ENCODE assay signal across 2 cellular contexts in genomic region chr9:92481029-92481633, GRCh38.
TF ChIP-seq lines count a peak whose summit lies in the region.

No MANE protein-coding gene starts in this region.

TF ChIP-seq in SK-N-SH, 30 proteins besides CTCF, POLR2A, EP300 and RAD21 (continued from another document):
- TF ChIP-seq, protein P1, sequence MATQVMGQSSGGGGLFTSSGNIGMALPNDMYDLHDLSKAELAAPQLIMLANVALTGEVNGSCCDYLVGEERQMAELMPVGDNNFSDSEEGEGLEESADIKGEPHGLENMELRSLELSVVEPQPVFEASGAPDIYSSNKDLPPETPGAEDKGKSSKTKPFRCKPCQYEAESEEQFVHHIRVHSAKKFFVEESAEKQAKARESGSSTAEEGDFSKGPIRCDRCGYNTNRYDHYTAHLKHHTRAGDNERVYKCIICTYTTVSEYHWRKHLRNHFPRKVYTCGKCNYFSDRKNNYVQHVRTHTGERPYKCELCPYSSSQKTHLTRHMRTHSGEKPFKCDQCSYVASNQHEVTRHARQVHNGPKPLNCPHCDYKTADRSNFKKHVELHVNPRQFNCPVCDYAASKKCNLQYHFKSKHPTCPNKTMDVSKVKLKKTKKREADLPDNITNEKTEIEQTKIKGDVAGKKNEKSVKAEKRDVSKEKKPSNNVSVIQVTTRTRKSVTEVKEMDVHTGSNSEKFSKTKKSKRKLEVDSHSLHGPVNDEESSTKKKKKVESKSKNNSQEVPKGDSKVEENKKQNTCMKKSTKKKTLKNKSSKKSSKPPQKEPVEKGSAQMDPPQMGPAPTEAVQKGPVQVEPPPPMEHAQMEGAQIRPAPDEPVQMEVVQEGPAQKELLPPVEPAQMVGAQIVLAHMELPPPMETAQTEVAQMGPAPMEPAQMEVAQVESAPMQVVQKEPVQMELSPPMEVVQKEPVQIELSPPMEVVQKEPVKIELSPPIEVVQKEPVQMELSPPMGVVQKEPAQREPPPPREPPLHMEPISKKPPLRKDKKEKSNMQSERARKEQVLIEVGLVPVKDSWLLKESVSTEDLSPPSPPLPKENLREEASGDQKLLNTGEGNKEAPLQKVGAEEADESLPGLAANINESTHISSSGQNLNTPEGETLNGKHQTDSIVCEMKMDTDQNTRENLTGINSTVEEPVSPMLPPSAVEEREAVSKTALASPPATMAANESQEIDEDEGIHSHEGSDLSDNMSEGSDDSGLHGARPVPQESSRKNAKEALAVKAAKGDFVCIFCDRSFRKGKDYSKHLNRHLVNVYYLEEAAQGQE (IDR thresholded peaks at IDR 0.05; ENCODE audit: low read depth, low read length) = no peak
- TF ChIP-seq ELF1 (IDR thresholded peaks at IDR 0.05) (no peak), POLR2AphosphoS5 (IDR thresholded peaks at IDR 0.05; ENCODE audit: low read depth, low read length) (no peak), FOXJ3 (CRISPR knock-in tag; IDR thresholded peaks at IDR 0.05) (no peak), RFX5 (IDR thresholded peaks at IDR 0.05; ENCODE audit: low read length) (no peak), CHD2 (IDR thresholded peaks at IDR 0.05; ENCODE audit: low read length, partially characterized antibody) (no peak), TAF1 (IDR thresholded peaks at IDR 0.05; ENCODE audit: borderline replicate concordance, low read depth, low read length) (no peak), RXRA (IDR thresholded peaks at IDR 0.05; ENCODE audit: borderline replicate concordance, low read depth) (no peak), SIN3A (IDR thresholded peaks at IDR 0.05; ENCODE audit: borderline replicate concordance, low read depth, low read length) (no peak), MXI1 (IDR thresholded peaks at IDR 0.05; ENCODE audit: low read depth, low read length) (no peak), ZBTB33 (IDR thresholded peaks at IDR 0.05; ENCODE audit: borderline replicate concordance, low read depth) (no peak), YY1 (IDR thresholded peaks at IDR 0.05; ENCODE audit: low read depth) (no peak), MAX (IDR thresholded peaks at IDR 0.05; ENCODE audit: low read depth) (no peak)
- TF ChIP-seq, protein P2, sequence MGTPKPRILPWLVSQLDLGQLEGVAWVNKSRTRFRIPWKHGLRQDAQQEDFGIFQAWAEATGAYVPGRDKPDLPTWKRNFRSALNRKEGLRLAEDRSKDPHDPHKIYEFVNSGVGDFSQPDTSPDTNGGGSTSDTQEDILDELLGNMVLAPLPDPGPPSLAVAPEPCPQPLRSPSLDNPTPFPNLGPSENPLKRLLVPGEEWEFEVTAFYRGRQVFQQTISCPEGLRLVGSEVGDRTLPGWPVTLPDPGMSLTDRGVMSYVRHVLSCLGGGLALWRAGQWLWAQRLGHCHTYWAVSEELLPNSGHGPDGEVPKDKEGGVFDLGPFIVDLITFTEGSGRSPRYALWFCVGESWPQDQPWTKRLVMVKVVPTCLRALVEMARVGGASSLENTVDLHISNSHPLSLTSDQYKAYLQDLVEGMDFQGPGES (IDR thresholded peaks at IDR 0.05; ENCODE audit: low read depth, low read length) = no peak

TF ChIP-seq in SK-N-SH treated with all-trans-retinoic acid at 6 μM for 48 hours, 23 proteins besides CTCF, POLR2A, EP300 and RAD21 (continued from another document):
- TF ChIP-seq, protein P3, sequence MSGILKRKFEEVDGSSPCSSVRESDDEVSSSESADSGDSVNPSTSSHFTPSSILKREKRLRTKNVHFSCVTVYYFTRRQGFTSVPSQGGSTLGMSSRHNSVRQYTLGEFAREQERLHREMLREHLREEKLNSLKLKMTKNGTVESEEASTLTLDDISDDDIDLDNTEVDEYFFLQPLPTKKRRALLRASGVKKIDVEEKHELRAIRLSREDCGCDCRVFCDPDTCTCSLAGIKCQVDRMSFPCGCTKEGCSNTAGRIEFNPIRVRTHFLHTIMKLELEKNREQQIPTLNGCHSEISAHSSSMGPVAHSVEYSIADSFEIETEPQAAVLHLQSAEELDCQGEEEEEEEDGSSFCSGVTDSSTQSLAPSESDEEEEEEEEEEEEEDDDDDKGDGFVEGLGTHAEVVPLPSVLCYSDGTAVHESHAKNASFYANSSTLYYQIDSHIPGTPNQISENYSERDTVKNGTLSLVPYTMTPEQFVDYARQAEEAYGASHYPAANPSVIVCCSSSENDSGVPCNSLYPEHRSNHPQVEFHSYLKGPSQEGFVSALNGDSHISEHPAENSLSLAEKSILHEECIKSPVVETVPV (CRISPR knock-in tag; IDR thresholded peaks at IDR 0.05) = no peak
- no peak for TF ChIP-seq ARNTL (CRISPR knock-in tag; IDR thresholded peaks at IDR 0.05; ENCODE audit: borderline replicate concordance, low read depth)
- no peak for TF ChIP-seq ZNF8 (CRISPR knock-in tag; IDR thresholded peaks at IDR 0.05)
- no peak for TF ChIP-seq TOX (CRISPR knock-in tag; IDR thresholded peaks at IDR 0.05; ENCODE audit: borderline replicate concordance)
- no peak for TF ChIP-seq ZFP3 (CRISPR knock-in tag; IDR thresholded peaks at IDR 0.05)
TF ChIP-seq in SK-N-SH treated with all-trans-retinoic acid at 6 μM for 48 hours: peak in this region for 0.
